8 cellular contexts compared by ENCODE assay signal in the genomic region with DNA sequence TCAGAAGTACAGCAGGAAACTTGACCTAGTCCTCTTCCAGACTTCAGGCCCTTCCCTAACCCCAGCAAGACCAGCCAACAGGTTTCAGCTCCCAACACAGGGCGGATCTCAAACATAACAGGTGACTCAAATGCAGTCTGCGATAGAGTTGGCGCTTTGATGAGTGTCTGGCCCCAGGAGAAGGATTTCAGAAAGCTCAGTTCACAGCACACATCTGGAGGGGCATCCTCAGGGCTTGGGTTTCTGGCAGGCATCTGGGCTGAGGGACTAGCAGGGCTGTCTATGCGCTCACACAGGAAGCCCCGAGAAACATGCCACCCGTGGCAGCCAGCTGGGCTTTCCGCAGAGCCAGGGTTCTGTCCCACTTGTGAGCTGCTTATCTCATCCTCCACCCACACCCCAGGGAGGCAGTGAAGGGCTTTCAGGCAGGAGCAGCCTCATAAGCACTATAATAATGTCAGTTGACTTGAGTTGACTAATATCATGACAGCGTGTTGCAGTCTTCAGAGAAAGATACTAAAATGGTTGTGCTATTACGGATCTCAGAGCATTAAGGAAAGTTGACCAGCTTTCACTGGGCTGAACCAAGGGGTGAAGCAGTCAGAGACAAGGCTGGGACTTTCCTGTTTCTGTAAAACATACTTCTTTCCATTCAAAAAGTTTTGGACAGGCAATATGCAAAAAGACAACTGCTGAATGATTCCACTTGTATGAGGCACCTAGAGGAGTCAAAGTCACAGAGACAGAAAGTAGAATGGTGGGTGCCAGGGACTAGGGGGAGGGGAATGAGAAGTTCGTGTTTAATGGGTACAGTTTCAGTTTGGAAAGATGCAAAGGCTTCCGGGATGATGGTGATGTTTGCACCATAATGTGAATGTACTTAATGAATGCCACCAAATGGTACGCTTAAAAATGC.
DNase-seq lines count a peak whose midpoint lies in the region; ATAC-seq and TF ChIP-seq lines count a peak whose summit lies in the region.

No MANE protein-coding gene starts in this region.

- H2AFZ ChIP-seq in GM23338, result peak overlapping the region; percentile 92; the same call in 1 of the 2 replicates

- TF ChIP-seq POLR2A in GM15510 (IDR thresholded peaks at IDR 0.05; ENCODE audit: borderline replicate concordance, extremely low read depth, insufficient read length) (peak; percentile 41), Peyer's patch (IDR thresholded peaks at IDR 0.05) (no peak)

- H3K9me2 ChIP-seq in GM23338 (ENCODE audit: insufficient read depth), result peaks cover 4% of the 10 kb centered on the region; the same call in 1 of the 2 replicates

- peaks cover 7% of the 10 kb centered on the region; the same call in 1 of the 3 replicates for H3K36me3 Mint-ChIP-seq in GM23338 (ENCODE audit: low read depth)
- H3K36me3 Mint-ChIP-seq in activated naive CD4-positive, alpha-beta T cell treated with anti-CD3 and anti-CD28 coated beads, Interleukin-2, amount 50 U/mL, for 24 hours, result no peaks in the 10 kb centered on the region

- no peaks in the 10 kb centered on the region for H3F3A ChIP-seq in GM23338 (replicated peaks; ENCODE audit: low read depth)

- H3K27me3 Mint-ChIP-seq in GM23338 (ENCODE audit: insufficient read depth, low read depth, poor library complexity), result peaks cover 4% of the 10 kb centered on the region
- H3K27me3 Mint-ChIP-seq in activated naive CD4-positive, alpha-beta T cell treated with anti-CD3 and anti-CD28 coated beads, Interleukin-2, amount 50 U/mL, for 24 hours, result no peaks in the 10 kb centered on the region

- H3K4me1 Mint-ChIP-seq in GM23338, result peaks cover 13% of the 10 kb centered on the region
- peaks cover 81% of the 10 kb centered on the region for H3K4me1 Mint-ChIP-seq in activated naive CD4-positive, alpha-beta T cell treated with anti-CD3 and anti-CD28 coated beads, Interleukin-2, amount 50 U/mL, for 24 hours

- TF ChIP-seq CTCF in GM23338 (conservative IDR thresholded peaks at IDR 0.05; ENCODE audit: low read depth in 2 of 2), result no peak
- no peak for TF ChIP-seq CTCF in Peyer's patch (IDR thresholded peaks at IDR 0.05)

- no peaks in the 10 kb centered on the region for H3K9me3 ChIP-seq in Peyer's patch
- no peaks in the 10 kb centered on the region for H3K9me3 ChIP-seq in skeletal muscle satellite cell (replicated peaks; ENCODE audit: low read length)

- H3K4me2 ChIP-seq in GM23338 (no peak overlapping the region), skeletal muscle satellite cell (ENCODE audit: low read length) (peak overlapping the region; percentile 19)

- H3K27ac ChIP-seq in GM23338 (ENCODE audit: low read depth) (no peak overlapping the region), Peyer's patch (peak overlapping the region in 3 of 4 donors; percentile 16 to 65 (median 31))

- H3K4me3 ChIP-seq in GM23338 (no peak overlapping the region), Peyer's patch (no peak overlapping the region), skeletal muscle satellite cell (ENCODE audit: low read length) (no peak overlapping the region)

- H4K20me1 ChIP-seq in GM23338 (replicated peaks; ENCODE audit: insufficient read depth), result no peaks in the 10 kb centered on the region

- ATAC-seq in GM23338, result no peak

- DNase-seq in GM23338 (ENCODE audit: low spot score) (no peak), Peyer's patch (peak in 2 of 3 donors; percentile 54 to 60), HT-29 (ENCODE audit: low spot score) (no peak), NOMO-1 treated with dmso at 0.1 percent for 144 hours (lab: John Stamatoyannopoulos, UW; ENCODE audit: unreplicated experiment) (no peak), NCI-H187 treated with DMSO at 0.1 percent for 48 hours (lab: John Stamatoyannopoulos, UW) (no peak)

- H3K4me1 ChIP-seq in GM23338 (ENCODE audit: insufficient read depth), result 0 out of 2 replicates have a peak, but pooled peaks cover 12% of the 10 kb centered on the region
- peaks cover 0 to 12% (median 9%) of the 10 kb centered on the region in 4 donors for H3K4me1 ChIP-seq in Peyer's patch
- peaks cover 32% of the 10 kb centered on the region for H3K4me1 ChIP-seq in skeletal muscle satellite cell (ENCODE audit: control insufficient read depth, insufficient read depth, low read length)

- peaks cover 14% of the 10 kb centered on the region; the same call in 2 of the 3 replicates for H3K9me3 Mint-ChIP-seq in GM23338
- no peaks in the 10 kb centered on the region for H3K9me3 Mint-ChIP-seq in activated naive CD4-positive, alpha-beta T cell treated with anti-CD3 and anti-CD28 coated beads, Interleukin-2, amount 50 U/mL, for 24 hours

- H3K27ac Mint-ChIP-seq in GM23338, result no peak overlapping the region
- H3K27ac Mint-ChIP-seq in activated naive CD4-positive, alpha-beta T cell treated with anti-CD3 and anti-CD28 coated beads, Interleukin-2, amount 50 U/mL, for 24 hours, result peak overlapping the region; percentile 48

- no peak overlapping the region for H3K4me3 Mint-ChIP-seq in GM23338
- peak overlapping the region; percentile 70 for H3K4me3 Mint-ChIP-seq in activated naive CD4-positive, alpha-beta T cell treated with anti-CD3 and anti-CD28 coated beads, Interleukin-2, amount 50 U/mL, for 24 hours

- H3K27me3 ChIP-seq in GM23338 (ENCODE audit: insufficient read depth) (no peaks in the 10 kb centered on the region), Peyer's patch (no peaks in the 10 kb centered on the region), skeletal muscle satellite cell (ENCODE audit: control insufficient read depth, insufficient read depth, low read length) (no peaks in the 10 kb centered on the region)

- H3K36me3 ChIP-seq in GM23338 (ENCODE audit: insufficient read depth) (no peaks in the 10 kb centered on the region), Peyer's patch (no peaks in the 10 kb centered on the region), skeletal muscle satellite cell (ENCODE audit: insufficient read depth, low read length) (no peaks in the 10 kb centered on the region)

- H3K79me2 ChIP-seq in GM23338 (replicated peaks; ENCODE audit: insufficient read depth), result no peaks in the 10 kb centered on the region

- no peak overlapping the region for H3K9ac ChIP-seq in skeletal muscle satellite cell (ENCODE audit: low read depth, low read length)

TF ChIP-seq in GM23338, 12 proteins besides CTCF, POLR2A, EP300 and RAD21:
- TF ChIP-seq EZH2 (IDR thresholded peaks at IDR 0.05; ENCODE audit: low read depth, unreplicated experiment), result no peak
TF ChIP-seq in GM23338: peak in this region for 0.

Comparison
In these comparisons a context has a peak if more than half of its experiments do, and no peak if none do; other contexts are left out.
1. DNase-seq: peak in Peyer's patch (2 of 3); none in GM23338 (single experiment), HT-29 (single experiment), NOMO-1 treated with dmso at 0.1 percent for 144 hours (single experiment) and NCI-H187 treated with DMSO at 0.1 percent for 48 hours (single experiment).